ENCODE assay signal across 8 cellular contexts in genomic region chr11:34356130-34356529, GRCh38. TPM values are rescaled to one million over a fixed set of nuclear protein-coding genes. Genes with fewer than 3 reads are reported as not detected.
DNase-seq lines count a peak whose midpoint lies in the region; ATAC-seq and TF ChIP-seq lines count a peak whose summit lies in the region.

No MANE protein-coding gene starts in this region.

- H3K27ac ChIP-seq in hepatocyte: no peak overlapping the region
- no peak overlapping the region for H3K27ac ChIP-seq in smooth muscle cell (ENCODE audit: low read depth)

- H3K9me2 ChIP-seq in hepatocyte (replicated peaks; ENCODE audit: insufficient read depth): no peaks in the 10 kb centered on the region

- H3K4me1 ChIP-seq in hepatocyte (ENCODE audit: insufficient read depth): peaks cover 18% of the 10 kb centered on the region
- H3K4me1 ChIP-seq in smooth muscle cell (ENCODE audit: low read depth): peaks cover 7% of the 10 kb centered on the region

- H3K4me2 ChIP-seq in hepatocyte (peak overlapping the region; percentile 81), smooth muscle cell (peak overlapping the region; percentile 97)

- no peaks in the 10 kb centered on the region for H3K36me3 ChIP-seq in hepatocyte (replicated peaks; ENCODE audit: insufficient read depth, low read depth)
- no peaks in the 10 kb centered on the region for H3K36me3 ChIP-seq in smooth muscle cell (ENCODE audit: low read depth)

- peaks cover 3% of the 10 kb centered on the region for H3K27me3 ChIP-seq in hepatocyte
- no peaks in the 10 kb centered on the region for H3K27me3 ChIP-seq in smooth muscle cell (ENCODE audit: low read depth)

- H3K4me3 ChIP-seq in hepatocyte (peak overlapping the region; percentile 40), smooth muscle cell (peak overlapping the region; percentile 75)

- TF ChIP-seq CTCF in hepatocyte (IDR thresholded peaks at IDR 0.05; ENCODE audit: poor library complexity) (peak; percentile 10), smooth muscle cell (IDR thresholded peaks at IDR 0.05; ENCODE audit: borderline replicate concordance, insufficient read depth, poor library complexity, severe bottlenecking) (no peak)

- H3K9ac ChIP-seq in smooth muscle cell (ENCODE audit: low read depth): no peak overlapping the region

- ATAC-seq in T-helper 17 cell: no peak
- no peak for ATAC-seq in GM21717 (IDR thresholded peaks at IDR 0.05; ENCODE audit: unreplicated experiment)

- peaks cover 5% of the 10 kb centered on the region for H3K36me3 Mint-ChIP-seq in T-helper 17 cell (ENCODE audit: low read depth)

- H3K27ac Mint-ChIP-seq in T-helper 17 cell: no peak overlapping the region

- H3K79me2 ChIP-seq in hepatocyte (peaks cover 62% of the 10 kb centered on the region), smooth muscle cell (ENCODE audit: low read depth) (peaks cover 60% of the 10 kb centered on the region)

- peak; percentile 5 for DNase-seq in NCI-H82 (lab: John Stamatoyannopoulos, UW)
- DNase-seq in NCI-H82 treated with DMSO at 0.1 percent for 48 hours (lab: John Stamatoyannopoulos, UW; ENCODE audit: unreplicated experiment): no peak
- no peak for DNase-seq in T-helper 17 cell
- no peak for DNase-seq in hepatocyte (ENCODE audit: low spot score)
- no peak for DNase-seq in smooth muscle cell (lab: John Stamatoyannopoulos, UW; ENCODE audit: unreplicated experiment)
- DNase-seq in MV-4-11 (lab: John Stamatoyannopoulos, UW): no peak
- no peak for DNase-seq in dedifferentiated amniotic fluid mesenchymal stem cell (ENCODE audit: extremely low spot score)

- 31% methylated on average over 7 of the region's 7 CpGs for WGBS in hepatocyte (ENCODE audit: low lambda C conversion rate, missing lambda C conversion rate)
- whole genome bisulfite sequencing in smooth muscle cell (ENCODE audit: low lambda C conversion rate): 33% methylated on average over 7 of the region's 7 CpGs

- H2AFZ ChIP-seq in hepatocyte (no peak overlapping the region), smooth muscle cell (ENCODE audit: low read depth) (no peak overlapping the region)

- H3K27me3 Mint-ChIP-seq in T-helper 17 cell: peaks cover 68% of the 10 kb centered on the region

- peaks cover 50% of the 10 kb centered on the region for H4K20me1 ChIP-seq in hepatocyte (ENCODE audit: insufficient read depth, poor library complexity, severe bottlenecking)
- H4K20me1 ChIP-seq in smooth muscle cell (ENCODE audit: low read depth): peaks cover 65% of the 10 kb centered on the region

- peak overlapping the region; percentile 97 for H3K4me3 Mint-ChIP-seq in T-helper 17 cell

- no peaks in the 10 kb centered on the region for H3F3A ChIP-seq in smooth muscle cell (ENCODE audit: low read depth)

- H3K9me3 ChIP-seq in T-helper 17 cell (ENCODE audit: control insufficient read depth, low read length, poor library complexity, severe bottlenecking) (no peaks in the 10 kb centered on the region), hepatocyte (ENCODE audit: low read depth) (no peaks in the 10 kb centered on the region), smooth muscle cell (replicated peaks; ENCODE audit: low read depth) (no peaks in the 10 kb centered on the region)

- H3K4me1 Mint-ChIP-seq in T-helper 17 cell: peaks cover 18% of the 10 kb centered on the region

RNA-seq across cellular contexts. Expression of gene ABTB2, which starts 1.7 kb away (rescaled TPM):
- total RNA-seq in T-helper 17 cell (under 1 TPM; 0.55 to 0.81 TPM), hepatocyte (8.8 and 12.4 TPM in 2 replicates), smooth muscle cell (2.6 and 4.9 TPM in 2 replicates)
- polyA plus RNA-seq in hepatocyte (14.3 and 16.5 TPM in 2 replicates), smooth muscle cell (4.3 and 4.6 TPM in 2 replicates)
